ENCODE assay signal across 1 cellular context in genomic region chr5:129094924-129095797, GRCh38.
TF ChIP-seq lines count a peak whose summit lies in the region.

No MANE protein-coding gene starts in this region.

TF ChIP-seq in GM12878, 131 proteins besides CTCF, POLR2A, EP300 and RAD21 (continued from another document):
- no peak for TF ChIP-seq CUX1 (IDR thresholded peaks at IDR 0.05; ENCODE audit: insufficient replicate concordance, low read depth, low read length)
- no peak for TF ChIP-seq RB1 (IDR thresholded peaks at IDR 0.05; ENCODE audit: borderline replicate concordance)
- no peak for TF ChIP-seq MYC (IDR thresholded peaks at IDR 0.05; ENCODE audit: insufficient read depth, insufficient read length, insufficient replicate concordance, low read length, severe bottlenecking)
- peak; percentile 70 for TF ChIP-seq RUNX3 (IDR thresholded peaks at IDR 0.05; ENCODE audit: low read length)
- peak; percentile 60; the same call in 1 of the 2 replicates for TF ChIP-seq ATF7 (IDR thresholded peaks at IDR 0.05; ENCODE audit: low read depth)
- no peak for TF ChIP-seq CHD1 (IDR thresholded peaks at IDR 0.05; ENCODE audit: low read depth, low read length)
- TF ChIP-seq, protein P1, sequence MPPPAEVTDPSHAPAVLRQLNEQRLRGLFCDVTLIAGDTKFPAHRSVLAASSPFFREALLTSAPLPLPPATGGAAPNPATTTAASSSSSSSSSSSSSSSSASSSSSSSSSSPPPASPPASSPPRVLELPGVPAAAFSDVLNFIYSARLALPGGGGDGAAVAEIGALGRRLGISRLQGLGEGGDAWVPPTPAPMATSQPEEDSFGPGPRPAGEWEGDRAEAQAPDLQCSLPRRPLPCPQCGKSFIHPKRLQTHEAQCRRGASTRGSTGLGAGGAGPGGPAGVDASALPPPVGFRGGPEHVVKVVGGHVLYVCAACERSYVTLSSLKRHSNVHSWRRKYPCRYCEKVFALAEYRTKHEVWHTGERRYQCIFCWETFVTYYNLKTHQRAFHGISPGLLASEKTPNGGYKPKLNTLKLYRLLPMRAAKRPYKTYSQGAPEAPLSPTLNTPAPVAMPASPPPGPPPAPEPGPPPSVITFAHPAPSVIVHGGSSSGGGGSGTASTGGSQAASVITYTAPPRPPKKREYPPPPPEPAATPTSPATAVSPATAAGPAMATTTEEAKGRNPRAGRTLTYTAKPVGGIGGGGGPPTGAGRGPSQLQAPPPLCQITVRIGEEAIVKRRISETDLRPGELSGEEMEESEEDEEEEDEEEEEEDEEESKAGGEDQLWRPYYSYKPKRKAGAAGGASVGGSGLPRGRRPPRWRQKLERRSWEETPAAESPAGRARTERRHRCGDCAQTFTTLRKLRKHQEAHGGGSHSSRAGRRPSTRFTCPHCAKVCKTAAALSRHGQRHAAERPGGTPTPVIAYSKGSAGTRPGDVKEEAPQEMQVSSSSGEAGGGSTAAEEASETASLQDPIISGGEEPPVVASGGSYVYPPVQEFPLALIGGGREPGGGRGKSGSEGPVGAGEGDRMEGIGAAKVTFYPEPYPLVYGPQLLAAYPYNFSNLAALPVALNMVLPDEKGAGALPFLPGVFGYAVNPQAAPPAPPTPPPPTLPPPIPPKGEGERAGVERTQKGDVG (CRISPR knock-in tag; IDR thresholded peaks at IDR 0.05), result no peak
- no peak for TF ChIP-seq YBX1 (IDR thresholded peaks at IDR 0.05)
- TF ChIP-seq, protein P2, sequence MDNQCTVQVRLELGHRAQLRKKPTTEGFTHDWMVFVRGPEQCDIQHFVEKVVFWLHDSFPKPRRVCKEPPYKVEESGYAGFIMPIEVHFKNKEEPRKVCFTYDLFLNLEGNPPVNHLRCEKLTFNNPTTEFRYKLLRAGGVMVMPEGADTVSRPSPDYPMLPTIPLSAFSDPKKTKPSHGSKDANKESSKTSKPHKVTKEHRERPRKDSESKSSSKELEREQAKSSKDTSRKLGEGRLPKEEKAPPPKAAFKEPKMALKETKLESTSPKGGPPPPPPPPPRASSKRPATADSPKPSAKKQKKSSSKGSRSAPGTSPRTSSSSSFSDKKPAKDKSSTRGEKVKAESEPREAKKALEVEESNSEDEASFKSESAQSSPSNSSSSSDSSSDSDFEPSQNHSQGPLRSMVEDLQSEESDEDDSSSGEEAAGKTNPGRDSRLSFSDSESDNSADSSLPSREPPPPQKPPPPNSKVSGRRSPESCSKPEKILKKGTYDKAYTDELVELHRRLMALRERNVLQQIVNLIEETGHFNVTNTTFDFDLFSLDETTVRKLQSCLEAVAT (IDR thresholded peaks at IDR 0.05), result no peak; the same call in 1 of the 2 replicates
- no peak for TF ChIP-seq PAX8 (IDR thresholded peaks at IDR 0.05)
- no peak for TF ChIP-seq ZNF384 (IDR thresholded peaks at IDR 0.05; ENCODE audit: borderline replicate concordance, low read depth, low read length)
- no peak for TF ChIP-seq NRF1 (conservative IDR thresholded peaks at IDR 0.05; ENCODE audit: low read depth, low read length)
- TF ChIP-seq JUNB (IDR thresholded peaks at IDR 0.05), result no peak
- TF ChIP-seq WRNIP1 (IDR thresholded peaks at IDR 0.05; ENCODE audit: borderline replicate concordance, low read depth, low read length), result no peak
- no peak for TF ChIP-seq ZZZ3 (IDR thresholded peaks at IDR 0.05; ENCODE audit: control insufficient read depth, insufficient read length, low read depth)
- no peak for TF ChIP-seq SMAD1 (IDR thresholded peaks at IDR 0.05; ENCODE audit: low read depth, partially characterized antibody)
- TF ChIP-seq SMARCA5 (IDR thresholded peaks at IDR 0.05), result 0 out of 2 replicates have a peak, but pooled peaks have one; percentile 7
- no peak for TF ChIP-seq IRF4 (IDR thresholded peaks at IDR 0.05; ENCODE audit: low read depth, low read length)
- TF ChIP-seq KLF5 (IDR thresholded peaks at IDR 0.05; ENCODE audit: partially characterized antibody), result no peak
- no peak for TF ChIP-seq CREM (IDR thresholded peaks at IDR 0.05; ENCODE audit: low read depth)
- no peak for TF ChIP-seq SIN3A (IDR thresholded peaks at IDR 0.05; ENCODE audit: low read depth, low read length)
- no peak for TF ChIP-seq TAF1 (IDR thresholded peaks at IDR 0.05; ENCODE audit: borderline replicate concordance, low read depth, low read length)
- peak; percentile 26; the same call in 1 of the 3 replicates for TF ChIP-seq POU2F2 (IDR thresholded peaks at IDR 0.05; ENCODE audit: borderline replicate concordance, low read depth, low read length)
- TF ChIP-seq IKZF1 (conservative IDR thresholded peaks at IDR 0.05), result peak; percentile 79
- TF ChIP-seq BCL3 (IDR thresholded peaks at IDR 0.05; ENCODE audit: borderline replicate concordance, insufficient read depth, low read depth, low read length, poor library complexity, severe bottlenecking), result peak; percentile 60
- TF ChIP-seq GABPA (IDR thresholded peaks at IDR 0.05; ENCODE audit: low read depth), result no peak
- TF ChIP-seq ASH2L (IDR thresholded peaks at IDR 0.05; ENCODE audit: borderline replicate concordance, low read depth), result 0 out of 2 replicates have a peak, but pooled peaks have one; percentile 57
- TF ChIP-seq E2F4 (IDR thresholded peaks at IDR 0.05; ENCODE audit: low read depth, low read length), result no peak
- peak; percentile 85 for TF ChIP-seq NR2F1 (conservative IDR thresholded peaks at IDR 0.05)
- TF ChIP-seq SIX5 (IDR thresholded peaks at IDR 0.05; ENCODE audit: low read depth, low read length, severe bottlenecking), result no peak
- TF ChIP-seq PAX5 (IDR thresholded peaks at IDR 0.05; ENCODE audit: borderline replicate concordance, low read depth, low read length), result peak; percentile 11; the same call in 1 of the 2 replicates
- TF ChIP-seq E2F8 (IDR thresholded peaks at IDR 0.05; ENCODE audit: low read depth, partially characterized antibody), result no peak
- 0 out of 2 replicates have a peak, but pooled peaks have one; percentile 36 for TF ChIP-seq NBN (IDR thresholded peaks at IDR 0.05)
- peak; percentile 99 for TF ChIP-seq TCF3 (IDR thresholded peaks at IDR 0.05; ENCODE audit: borderline replicate concordance, insufficient read depth, low read depth, low read length)
- no peak for TF ChIP-seq NR2C1 (IDR thresholded peaks at IDR 0.05)
- TF ChIP-seq TCF12 (IDR thresholded peaks at IDR 0.05; ENCODE audit: low read depth, low read length), result peak; percentile 99
- TF ChIP-seq YY1 (IDR thresholded peaks at IDR 0.05; ENCODE audit: low read depth, low read length), result peak; percentile 39; the same call in 1 of the 2 replicates
- peak; percentile 59; the same call in 1 of the 2 replicates for TF ChIP-seq CBX5 (IDR thresholded peaks at IDR 0.05; ENCODE audit: low read depth)
- TF ChIP-seq CHD4 (IDR thresholded peaks at IDR 0.05), result no peak
